Comparison of ENCODE assay signal across 24 cellular contexts in genomic region chr11:76800466-76801200, GRCh38. TPM values are rescaled to one million over a fixed set of nuclear protein-coding genes. Genes with fewer than 3 reads are reported as not detected.
DNase-seq lines count a peak whose midpoint lies in the region; ATAC-seq, FAIRE-seq and TF ChIP-seq lines count a peak whose summit lies in the region.
"Had no signal": no experiment of that assay in that cellular context is flagged by ENCODE, and none has a peak within 500 bp of the region (broad histone marks: within the 10 kb centered on the region; RNA-seq: fewer than 3 reads in every experiment).

No MANE protein-coding gene starts in this region.

- H3K9me3 Mint-ChIP-seq in osteocyte (ENCODE audit: unreplicated experiment) = no peaks in the 10 kb centered on the region
- no peaks in the 10 kb centered on the region for H3K9me3 Mint-ChIP-seq in activated T-helper 17 cell treated with anti-CD3 and anti-CD28 coated beads, Interleukin-2, amount 50 U/mL, for 72 hours
- H3K9me3 Mint-ChIP-seq: stimulated activated naive CD8-positive, alpha-beta T cell treated with anti-CD3 and anti-CD28 coated beads, Interleukin-15, Interleukin-2, amounts not matched to agents 100 ng/mL and 50 ng/mL, for 24 hours had no signal

- no peak for ATAC-seq in left ventricle myocardium superior
- no peak for ATAC-seq in activated T-helper 17 cell treated with anti-CD3 and anti-CD28 coated beads, Interleukin-2, amount 50 U/mL, for 72 hours (replicated peaks)

- no peak overlapping the region for H3K27ac ChIP-seq in right atrium auricular region
- no peak overlapping the region for H3K27ac ChIP-seq in esophagus muscularis mucosa (replicated peaks in 1 of 4)
- H3K27ac ChIP-seq: adrenal gland, SK-N-MC, transverse colon, WERI-Rb-1 had no signal

- no peak overlapping the region for H3K4me3 ChIP-seq in right atrium auricular region
- no peak overlapping the region for H3K4me3 ChIP-seq in esophagus muscularis mucosa
- H3K4me3 ChIP-seq: adrenal gland, breast epithelium, left ventricle myocardium inferior, SK-N-MC, transverse colon had no signal

- H3K4me1 ChIP-seq in right atrium auricular region = peaks cover 0 to 18% of the 10 kb centered on the region in 2 donors
- peaks cover 18 to 23% (median 21%) of the 10 kb centered on the region in 4 donors for H3K4me1 ChIP-seq in esophagus muscularis mucosa
- H3K4me1 ChIP-seq: breast epithelium had no signal

- FAIRE-seq in GM12891 (lab: Jason Lieb, UNC) = no peak
- no peak for FAIRE-seq in D721Med (lab: Jason Lieb, UNC)
- FAIRE-seq: endometrium had no signal

- H3K4me3 Mint-ChIP-seq in osteocyte (ENCODE audit: unreplicated experiment) = no peak overlapping the region
- no peak overlapping the region for H3K4me3 Mint-ChIP-seq in activated T-helper 17 cell treated with anti-CD3 and anti-CD28 coated beads, Interleukin-2, amount 50 U/mL, for 72 hours
- H3K4me3 Mint-ChIP-seq: stimulated activated naive CD8-positive, alpha-beta T cell treated with anti-CD3 and anti-CD28 coated beads, Interleukin-15, Interleukin-2, amounts not matched to agents 100 ng/mL and 50 ng/mL, for 24 hours had no signal

- DNase-seq in right atrium auricular region (ENCODE audit: low spot score) (peak; percentile 54), left ventricle myocardium superior (no peak), esophagus muscularis mucosa (ENCODE audit: extremely low spot score) (peak; percentile 84), osteocyte (ENCODE audit: extremely low spot score, unreplicated experiment) (peak; percentile 25), GM20000 (ENCODE audit: low spot score) (no peak), GM12891 (ENCODE audit: insufficient read length, low spot score) (no peak), D721Med (ENCODE audit: insufficient read length, low spot score) (no peak)
- DNase-seq: activated gamma-delta T cell, COR-L47, cortex of kidney, glutamatergic neuron, left ventricle myocardium inferior, NCI-H1694 treated with DMSO at 0.1 percent for 48 hours, NCI-H2171 treated with DMSO at 0.1 percent for 48 hours, NCI-H69, RPMI8226, transverse colon, WERI-Rb-1 had no signal

- peaks cover 9% of the 10 kb centered on the region for H3K36me3 ChIP-seq in right atrium auricular region
- H3K36me3 ChIP-seq in esophagus muscularis mucosa = peaks cover 6 to 20% (median 14%) of the 10 kb centered on the region in 4 donors
- H3K36me3 ChIP-seq: adrenal gland, breast epithelium, transverse colon had no signal

- peaks cover 23% of the 10 kb centered on the region for H3K36me3 Mint-ChIP-seq in osteocyte (ENCODE audit: unreplicated experiment)
- H3K36me3 Mint-ChIP-seq in activated T-helper 17 cell treated with anti-CD3 and anti-CD28 coated beads, Interleukin-2, amount 50 U/mL, for 72 hours (ENCODE audit: low read depth) = peaks cover 7% of the 10 kb centered on the region

- TF ChIP-seq POLR2A in esophagus muscularis mucosa (IDR thresholded peaks at IDR 0.05; ENCODE audit: low read depth) = no peak
- TF ChIP-seq POLR2A in GM12891 (IDR thresholded peaks at IDR 0.05; ENCODE audit: low read depth, low read length) = no peak

- peaks cover 72% of the 10 kb centered on the region for H3K4me1 Mint-ChIP-seq in osteocyte (ENCODE audit: unreplicated experiment)
- H3K4me1 Mint-ChIP-seq in activated T-helper 17 cell treated with anti-CD3 and anti-CD28 coated beads, Interleukin-2, amount 50 U/mL, for 72 hours = peaks cover 20% of the 10 kb centered on the region

- H3K9me3 ChIP-seq in right atrium auricular region (no peaks in the 10 kb centered on the region), esophagus muscularis mucosa (no peaks in the 10 kb centered on the region)
- H3K9me3 ChIP-seq: adrenal gland, breast epithelium, left ventricle myocardium inferior, transverse colon had no signal

- H3K27me3 Mint-ChIP-seq in osteocyte (ENCODE audit: unreplicated experiment) = no peaks in the 10 kb centered on the region
- peaks cover 4% of the 10 kb centered on the region for H3K27me3 Mint-ChIP-seq in activated T-helper 17 cell treated with anti-CD3 and anti-CD28 coated beads, Interleukin-2, amount 50 U/mL, for 72 hours

- no peak for TF ChIP-seq EP300 in esophagus muscularis mucosa (IDR thresholded peaks at IDR 0.05)

- TF ChIP-seq CTCF in right atrium auricular region (IDR thresholded peaks at IDR 0.05) = no peak
- TF ChIP-seq CTCF in esophagus muscularis mucosa (IDR thresholded peaks at IDR 0.05) = no peak
- no peak for TF ChIP-seq CTCF in osteocyte (IDR thresholded peaks at IDR 0.05)
- no peak for TF ChIP-seq CTCF in GM20000 (IDR thresholded peaks at IDR 0.05; ENCODE audit: extremely low read depth, missing control alignments)
- no peak for TF ChIP-seq CTCF in D721Med (IDR thresholded peaks at IDR 0.05; ENCODE audit: insufficient read depth, missing control alignments)

- intact Hi-C loops in left ventricle myocardium superior (cut with micrococcal nuclease) = no loop called here
- intact Hi-C loops in esophagus muscularis mucosa (cut with DNase I) = no loop called here

- 97% methylated on average over 9 of the region's 9 CpGs for WGBS in esophagus muscularis mucosa

- no peak overlapping the region for H3K27ac Mint-ChIP-seq in osteocyte (ENCODE audit: unreplicated experiment)
- H3K27ac Mint-ChIP-seq in activated T-helper 17 cell treated with anti-CD3 and anti-CD28 coated beads, Interleukin-2, amount 50 U/mL, for 72 hours = no peak overlapping the region
- H3K27ac Mint-ChIP-seq: stimulated activated naive CD8-positive, alpha-beta T cell treated with anti-CD3 and anti-CD28 coated beads, Interleukin-15, Interleukin-2, amounts not matched to agents 100 ng/mL and 50 ng/mL, for 24 hours had no signal

- no peaks in the 10 kb centered on the region for H3K27me3 ChIP-seq in right atrium auricular region
- H3K27me3 ChIP-seq in esophagus muscularis mucosa = peaks cover 0 to 7% (median 0%) of the 10 kb centered on the region in 4 donors
- H3K27me3 ChIP-seq: adrenal gland, breast epithelium, transverse colon had no signal

TF ChIP-seq in GM12891, 5 proteins besides CTCF, POLR2A, EP300 and RAD21:
- TF ChIP-seq PAX5 (IDR thresholded peaks at IDR 0.05; ENCODE audit: insufficient read depth, low read length, severe bottlenecking) (no peak), POLR2AphosphoS5 (IDR thresholded peaks at IDR 0.05; ENCODE audit: low read depth, low read length) (no peak), SPI1 (IDR thresholded peaks at IDR 0.05; ENCODE audit: low read depth, low read length) (no peak), POU2F2 (IDR thresholded peaks at IDR 0.05; ENCODE audit: low read depth, low read length) (no peak), TAF1 (IDR thresholded peaks at IDR 0.05; ENCODE audit: low read depth, low read length) (no peak)

RNA-seq across cellular contexts. Expression of gene TSKU, which starts 17.5 kb away (rescaled TPM):
- total RNA-seq in right atrium auricular region = 10 to 100 TPM; 18.7 to 46.6 TPM
- total RNA-seq in left ventricle myocardium superior = 11.1 TPM
- 10 to 100 TPM; 19.1 to 60.6 (median 47.1) TPM for total RNA-seq in esophagus muscularis mucosa
- total RNA-seq in osteocyte = 84.0 and 84.1 TPM in 2 replicates
- total RNA-seq in activated T-helper 17 cell treated with anti-CD3 and anti-CD28 coated beads, Interleukin-2, amount 50 U/mL, for 72 hours = 10 to 100 TPM in 1 of 2 donors, 1 to 10 TPM in 1; 3.2 to 45.6 TPM
- polyA plus RNA-seq in GM12891 (2012; ENCODE audit: low read depth, missing spikeins) = 0.62 TPM

Comparison
In these comparisons a context has a peak if more than half of its experiments do, and no peak if none do; other contexts are left out.
1. DNase-seq: peak in right atrium auricular region (single experiment), esophagus muscularis mucosa (single experiment) and osteocyte (single experiment); none in left ventricle myocardium superior (single experiment), GM20000 (single experiment), GM12891 (single experiment) and D721Med (single experiment).